ENCODE assay signal across 25 cellular contexts in the genomic region with DNA sequence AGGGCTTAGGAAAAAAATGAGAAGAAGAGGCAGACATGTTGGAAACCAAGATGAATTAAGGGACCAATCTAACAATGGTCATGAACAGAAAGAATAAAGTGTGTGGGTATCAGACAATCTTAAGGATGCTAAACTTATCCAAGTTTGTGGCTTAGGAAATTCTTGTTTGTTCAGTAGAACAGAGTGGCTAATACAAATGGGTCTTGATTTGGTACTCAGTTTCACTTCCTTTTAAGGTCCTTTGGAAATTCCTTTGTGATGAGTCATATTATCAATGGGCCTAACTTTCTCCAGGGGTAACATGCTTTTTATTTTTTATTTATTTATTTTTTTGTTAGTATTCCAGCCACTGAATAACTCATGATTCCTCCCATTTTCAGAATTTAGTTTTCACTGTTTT.
DNase-seq lines count a peak whose midpoint lies in the region; ATAC-seq and TF ChIP-seq lines count a peak whose summit lies in the region.
"Had no signal": no experiment of that assay in that cellular context is flagged by ENCODE, and none has a peak within 500 bp of the region (broad histone marks: within the 10 kb centered on the region; RNA-seq: fewer than 3 reads in every experiment).

No MANE protein-coding gene starts in this region.

- CTCF ChIA-PET in PC-3 (lab: Charles Lee) = no interaction called here

- H4K20me1 ChIP-seq in PC-3 (ENCODE audit: low read length) (no peaks in the 10 kb centered on the region), fibroblast of lung (ENCODE audit: control insufficient read depth, extremely low read depth, insufficient read depth, low read length) (no peaks in the 10 kb centered on the region)

- no TSS peak for BruUV-seq in PC-3 (replicated peaks; lab: Mats Ljungman, UMichigan)

- no peaks in the 10 kb centered on the region for H3K9me2 ChIP-seq in PC-3 (replicated peaks; ENCODE audit: low read length)

- POLR2A ChIA-PET in PC-3 (lab: Charles Lee; ENCODE audit: unreplicated experiment) = interaction anchor here (0.8 kb wide), 1 partner anchor 253 kb away, joined by 3 read pairs; no protein-coding TSS in a partner anchor

- H3K9me3 ChIP-seq in PC-3 (ENCODE audit: low read length) (0 out of 2 replicates have a peak, but pooled peaks cover 4% of the 10 kb centered on the region), fibroblast of lung (ENCODE audit: control insufficient read depth, insufficient read depth, low read depth, low read length) (no peaks in the 10 kb centered on the region)
- H3K9me3 ChIP-seq: right atrium auricular region, tibial nerve had no signal

- H3K27me3 ChIP-seq in PC-3 (ENCODE audit: low read length) = no peaks in the 10 kb centered on the region
- no peaks in the 10 kb centered on the region for H3K27me3 ChIP-seq in fibroblast of lung (ENCODE audit: control insufficient read depth, insufficient read depth, low read length)
- H3K27me3 ChIP-seq: cardiac muscle cell, right atrium auricular region, tibial nerve had no signal

- H3K4me1 ChIP-seq in PC-3 (ENCODE audit: insufficient read depth, low read length) (no peaks in the 10 kb centered on the region), fibroblast of lung (ENCODE audit: control insufficient read depth, extremely low read depth, insufficient read depth, low read length) (no peaks in the 10 kb centered on the region)
- H3K4me1 ChIP-seq: right atrium auricular region, tibial nerve had no signal

- no peak for ATAC-seq in PC-3
- ATAC-seq: activated CD8-positive, alpha-beta T cell treated with anti-CD3 and anti-CD28 coated beads for 36 hours; activated naive CD8-positive, alpha-beta T cell treated with anti-CD3 and anti-CD28 coated beads, Interleukin-2, amount 50 U/mL, for 24 hours; stimulated activated naive CD8-positive, alpha-beta T cell treated with anti-CD3 and anti-CD28 coated beads, Interleukin-15, amount 100 ng/mL, for 72 hours had no signal

- H3K27ac ChIP-seq in PC-3 (ENCODE audit: low read length) (no peak overlapping the region), fibroblast of lung (ENCODE audit: insufficient read depth, low read length) (no peak overlapping the region)
- H3K27ac ChIP-seq: cardiac muscle cell, GM23248, right atrium auricular region, tibial nerve had no signal

- H3K4me3 ChIP-seq in PC-3 (ENCODE audit: low read length) = no peak overlapping the region
- H3K4me3 ChIP-seq in fibroblast of lung (replicated peaks in 1 of 4; ENCODE audit: control extremely low read depth in 1 of 4, insufficient read depth in 1 of 4, low read depth in 3 of 4, low read length in 4 of 4) = no peak overlapping the region
- H3K4me3 ChIP-seq: cardiac muscle cell, GM23248, right atrium auricular region, tibial nerve had no signal

- no peaks in the 10 kb centered on the region for H3K79me2 ChIP-seq in PC-3 (ENCODE audit: low read length)
- no peaks in the 10 kb centered on the region for H3K79me2 ChIP-seq in fibroblast of lung (ENCODE audit: control insufficient read depth, insufficient read depth, low read length)

- TF ChIP-seq CTCF in PC-3 (conservative IDR thresholded peaks at IDR 0.05; ENCODE audit: low read depth, low read length) (no peak), fibroblast of lung (conservative IDR thresholded peaks at IDR 0.05 in 1 of 2, IDR thresholded peaks at IDR 0.05 in 1 of 2; ENCODE audit: low read depth in 1 of 2, low read length in 2 of 2) (no peak)

- no peaks in the 10 kb centered on the region for H3F3A ChIP-seq in PC-3 (ENCODE audit: low read length, unreplicated experiment)

- H3K36me3 ChIP-seq in PC-3 (ENCODE audit: low read depth, low read length) (no peaks in the 10 kb centered on the region), fibroblast of lung (ENCODE audit: control insufficient read depth, insufficient read depth, low read length) (no peaks in the 10 kb centered on the region)
- H3K36me3 ChIP-seq: cardiac muscle cell, right atrium auricular region, tibial nerve had no signal

- H3K4me2 ChIP-seq in PC-3 (ENCODE audit: low read length) (no peak overlapping the region), fibroblast of lung (ENCODE audit: extremely low read depth, insufficient read depth, low read length) (no peak overlapping the region)

- intact Hi-C loops in PC-3 (cut with micrococcal nuclease) = no loop called here

- H2AFZ ChIP-seq in PC-3 (ENCODE audit: low read length) = no peak overlapping the region
- no peak overlapping the region for H2AFZ ChIP-seq in fibroblast of lung (ENCODE audit: low read length)
- H2AFZ ChIP-seq: GM23248 had no signal

- no peak overlapping the region for H3K9ac ChIP-seq in PC-3 (ENCODE audit: low read length)
- H3K9ac ChIP-seq in fibroblast of lung (ENCODE audit: insufficient read depth, low read length) = no peak overlapping the region
- H3K9ac ChIP-seq: GM23248 had no signal

- peak; percentile 15 for DNase-seq in HS-5 (ENCODE audit: low read depth)
- DNase-seq in PC-3 = peak; percentile 33
- peak; percentile 29 to 69 for DNase-seq in fibroblast of lung (ENCODE audit: low read depth in 2 of 2)
- peak; percentile 4 for DNase-seq in pulmonary artery endothelial cell (ENCODE audit: low read depth, low spot score)
- DNase-seq in activated CD4-positive, CD25-positive, alpha-beta regulatory T cell treated with anti-CD3 and anti-CD28 coated beads, Interleukin-2, amount 50 U/mL, for 72 hours = no peak
- DNase-seq in activated CD4-positive, alpha-beta T cell treated with anti-CD3 and anti-CD28 coated beads, Interleukin-2, amount 50 U/mL, for 4 hours = no peak
- no peak for DNase-seq in NCI-H524 (lab: John Stamatoyannopoulos, UW)
- DNase-seq in mesenteric fat pad (ENCODE audit: low spot score) = no peak
- DNase-seq: activated CD4-positive, CD25-positive, alpha-beta regulatory T cell; activated CD8-positive, alpha-beta T cell treated with anti-CD3 and anti-CD28 coated beads for 36 hours; activated effector memory CD4-positive, alpha-beta T cell treated with anti-CD3 and anti-CD28 coated beads, Interleukin-2, amount 50 U/mL, for 16 hours; activated naive CD8-positive, alpha-beta T cell treated with anti-CD3 and anti-CD28 coated beads, Interleukin-2, amount 50 U/mL, for 24 hours; activated T-cell treated with anti-CD3 and anti-CD28 coated beads for 4 hours; DND-41; GM23248; islet precursor cell; mammary epithelial cell; NCI-H146; NCI-H526; occipital lobe; stimulated activated CD4-positive, alpha-beta T cell treated with anti-CD3 and anti-CD28 coated beads, Interleukin-12 subunit alpha, Interleukin-12 subunit beta, amount 100 ng/mL, for 4 hours; stimulated activated naive CD8-positive, alpha-beta T cell treated with anti-CD3 and anti-CD28 coated beads, Interleukin-15, amount 100 ng/mL, for 72 hours had no signal

Comparison
In these comparisons a context has a peak if more than half of its experiments do, and no peak if none do; other contexts are left out.
1. DNase-seq: peak in HS-5 (single experiment), PC-3 (single experiment), fibroblast of lung (2 of 2) and pulmonary artery endothelial cell (single experiment); none in activated CD4-positive, CD25-positive, alpha-beta regulatory T cell treated with anti-CD3 and anti-CD28 coated beads, Interleukin-2, amount 50 U/mL, for 72 hours (single experiment), activated CD4-positive, alpha-beta T cell treated with anti-CD3 and anti-CD28 coated beads, Interleukin-2, amount 50 U/mL, for 4 hours (0 of 2), NCI-H524 (0 of 2) and mesenteric fat pad (single experiment).